ENCODE assay signal across 8 cellular contexts in genomic region chr5:159209438-159210305, GRCh38. TPM values are rescaled to one million over a fixed set of nuclear protein-coding genes. Genes with fewer than 3 reads are reported as not detected.
DNase-seq lines count a peak whose midpoint lies in the region; ATAC-seq and TF ChIP-seq lines count a peak whose summit lies in the region.

Gene RNF145, minus strand, starts transcription at chr5:159209553. Its CDS starts 5,936 bp downstream, at chr5:159203617.

- intact Hi-C loops in right cardiac atrium (cut with DNase I) = loop anchor here in 1 of 4 donors (5.0 kb wide), 2 partner anchors 37 to 53 kb away; partner anchors contain the start of gene UBLCP1
- intact Hi-C loops in aorta (cut with DNase I) = loop anchor here (5.0 kb wide), 1 partner anchor 53 kb away; the partner anchor contains the start of gene UBLCP1 (in 2 of the 2)

- H3K4me3 Mint-ChIP-seq in T-helper 17 cell = peak within 1 kb of the TSS; percentile 100

- DNase-seq in GM13976 (ENCODE audit: low spot score) = peak; percentile 92
- peak; percentile 78 for DNase-seq in NCI-H146 (lab: John Stamatoyannopoulos, UW)
- peak; percentile 88 to 92 (median 90) for DNase-seq in T-helper 17 cell
- peak in 55 of 56 donors; percentile 15 to 93 (median 70) for DNase-seq in amygdala (lab: John Stamatoyannopoulos, UW)
- DNase-seq in right cardiac atrium = peak; percentile 91 to 96 (median 95)
- peak; percentile 92 to 96 for DNase-seq in aorta

- ATAC-seq in HG02763 (IDR thresholded peaks at IDR 0.05; ENCODE audit: unreplicated experiment) = peak; percentile 81
- ATAC-seq in T-helper 17 cell = peak; percentile 83
- ATAC-seq in right cardiac atrium = peak; percentile 87 to 88
- ATAC-seq in aorta (ENCODE audit: low FRiP score) = peak; percentile 88

- H3K36me3 ChIP-seq in rectal smooth muscle tissue (ENCODE audit: control insufficient read depth, insufficient read depth, low read length) = no peaks in the 10 kb centered on the region
- no peaks in the 10 kb centered on the region for H3K36me3 ChIP-seq in aorta (ENCODE audit: control insufficient read depth in 1 of 2, insufficient read depth in 2 of 2, low read length in 1 of 2)

- 3% methylated on average over 67 of the region's 67 CpGs for WGBS in right cardiac atrium
- WGBS in aorta, 2 donors = 2 to 4% methylated on average over 41 to 67 of the region's 67 CpGs

- H3K27me3 Mint-ChIP-seq in T-helper 17 cell = peaks cover 6% of the 10 kb centered on the region

- H3K4me1 ChIP-seq in right cardiac atrium (ENCODE audit: control insufficient read depth, insufficient read depth, low read length) (no peaks in the 10 kb centered on the region), rectal smooth muscle tissue (ENCODE audit: control insufficient read depth, insufficient read depth, low read length) (peaks cover 16% of the 10 kb centered on the region), aorta (ENCODE audit: control insufficient read depth in 1 of 2, insufficient read depth in 2 of 2, low read length in 2 of 2) (no peaks in the 10 kb centered on the region)

- H3K9me3 ChIP-seq in T-helper 17 cell (ENCODE audit: control insufficient read depth, low read length, poor library complexity, severe bottlenecking) (no peaks in the 10 kb centered on the region), right cardiac atrium (ENCODE audit: control insufficient read depth, low read length) (no peaks in the 10 kb centered on the region), aorta (ENCODE audit: control insufficient read depth, low read length) (no peaks in the 10 kb centered on the region)

- peaks cover 9% of the 10 kb centered on the region for H3K36me3 Mint-ChIP-seq in T-helper 17 cell (ENCODE audit: low read depth)

- TF ChIP-seq CTCF in GM13976 (IDR thresholded peaks at IDR 0.05; ENCODE audit: borderline replicate concordance, control extremely low read depth, extremely low read depth, insufficient read depth, missing control alignments) = no peak

- peak within 1 kb of the TSS; percentile 99 for H3K4me3 ChIP-seq in right cardiac atrium (ENCODE audit: low read length)
- H3K4me3 ChIP-seq in rectal smooth muscle tissue (ENCODE audit: low read length) = peak within 1 kb of the TSS; percentile 91
- H3K4me3 ChIP-seq in aorta (ENCODE audit: low read length in 2 of 2) = peak within 1 kb of the TSS; percentile 76 to 84

- H3K27ac Mint-ChIP-seq in T-helper 17 cell = peak within 1 kb of the TSS; percentile 100

- peaks cover 41% of the 10 kb centered on the region for H3K4me1 Mint-ChIP-seq in T-helper 17 cell

- H3K9ac ChIP-seq in rectal smooth muscle tissue (ENCODE audit: low read length) = peak within 1 kb of the TSS; percentile 77

- in situ Hi-C loops in GM13976 (cut with MboI; ENCODE audit: low sequenced_read_pairs, unreplicated experiment) = no loop called here

- H3K27ac ChIP-seq in right cardiac atrium (ENCODE audit: low read length) (peak within 1 kb of the TSS; percentile 97), rectal smooth muscle tissue (ENCODE audit: low read depth, low read length) (peak within 1 kb of the TSS; percentile 91), aorta (ENCODE audit: low read depth in 1 of 2, low read length in 2 of 2) (peak within 1 kb of the TSS in 1 of 2 donors; percentile 91)

- H3K27me3 ChIP-seq in right cardiac atrium (ENCODE audit: control insufficient read depth, insufficient read depth) = no peaks in the 10 kb centered on the region
- no peaks in the 10 kb centered on the region for H3K27me3 ChIP-seq in rectal smooth muscle tissue (ENCODE audit: control insufficient read depth, insufficient read depth, low read length)
- no peaks in the 10 kb centered on the region for H3K27me3 ChIP-seq in aorta (ENCODE audit: control insufficient read depth in 1 of 2, insufficient read depth in 2 of 2, low read length in 1 of 2)

RNA-seq across cellular contexts. Expression of gene RNF145, which starts in this region (rescaled TPM):
- total RNA-seq in T-helper 17 cell = 10 to 100 TPM; 61.1 to 70.5 TPM
- 10 to 100 TPM; 26.3 to 31.9 (median 28.0) TPM for total RNA-seq in right cardiac atrium
- polyA plus RNA-seq in right cardiac atrium = 16.4 TPM
- 10 to 100 TPM; 44.8 to 67.8 TPM for total RNA-seq in aorta
- 10 to 100 TPM; 17.9 to 44.2 TPM for polyA plus RNA-seq in aorta
